Comparison of ENCODE assay signal across 8 cellular contexts in genomic region chr15:77659350-77660321, GRCh38. TPM values are rescaled to one million over a fixed set of nuclear protein-coding genes. Genes with fewer than 3 reads are reported as not detected.
DNase-seq lines count a peak whose midpoint lies in the region; ATAC-seq and TF ChIP-seq lines count a peak whose summit lies in the region.

No MANE protein-coding gene starts in this region.

- TF ChIP-seq CTCF in LNCAP (IDR thresholded peaks at IDR 0.05), result peak; percentile 62
- TF ChIP-seq CTCF in foreskin fibroblast (IDR thresholded peaks at IDR 0.05; ENCODE audit: low read depth, low read length), result peak; percentile 27
- TF ChIP-seq CTCF in spleen (IDR thresholded peaks at IDR 0.05 in 8 of 11, conservative IDR thresholded peaks at IDR 0.05 in 3 of 11), result peak in 8 of 11 experiments; percentile 15 to 69 (median 51)

- ATAC-seq in natural killer cell treated with Interleukin-12 subunit alpha and Interleukin-12 subunit beta and Interleukin-15 and Interleukin-18, amount 100 ng/mL, for 72 hours, result no peak

- 52 to 64% (median 56%) methylated on average over 10 to 12 of the region's 12 CpGs for WGBS in spleen, 5 donors

- intact Hi-C loops in activated CD4-positive, alpha-beta T cell treated with anti-CD3 and anti-CD28 coated beads, Interleukin-2, amount 10 ng/mL, durations not matched to agents 24 days and 14 days (cut with micrococcal nuclease), result loop anchor here (10.0 kb wide), 1 partner anchor 65 kb away; no protein-coding TSS in a partner anchor
- intact Hi-C loops in spleen (cut with DNase I; ENCODE audit: low total_unique reads), result no loop called here

- no peaks in the 10 kb centered on the region for H3K4me1 Mint-ChIP-seq in activated CD4-positive, alpha-beta T cell treated with anti-CD3 and anti-CD28 coated beads, Interleukin-2, amount 10 ng/mL, durations not matched to agents 24 days and 14 days
- H3K4me1 Mint-ChIP-seq in natural killer cell treated with Interleukin-12 subunit alpha and Interleukin-12 subunit beta and Interleukin-15 and Interleukin-18, amount 100 ng/mL, for 72 hours (ENCODE audit: low read depth in 2 of 2), result no peaks in the 10 kb centered on the region

- DNase-seq in activated CD4-positive, alpha-beta T cell treated with anti-CD3 and anti-CD28 coated beads, Interleukin-2, amount 10 ng/mL, durations not matched to agents 24 days and 14 days, result peak; percentile 62
- DNase-seq in activated CD4-positive, alpha-beta T cell treated with anti-CD3 and anti-CD28 coated beads for 4 hours, result no peak
- DNase-seq in SKM-1 treated with dmso at 0.1 percent for 144 hours (lab: John Stamatoyannopoulos, UW; ENCODE audit: unreplicated experiment) (peak; percentile 31), foreskin fibroblast (peak; percentile 6 to 46), spleen (no peak), ureter (ENCODE audit: low spot score) (no peak)
- no peak for DNase-seq in natural killer cell treated with Interleukin-12 subunit alpha and Interleukin-12 subunit beta and Interleukin-15 and Interleukin-18, amount 100 ng/mL, for 72 hours (ENCODE audit: low spot score)

- H3K36me3 Mint-ChIP-seq in activated CD4-positive, alpha-beta T cell treated with anti-CD3 and anti-CD28 coated beads, Interleukin-2, amount 10 ng/mL, durations not matched to agents 24 days and 14 days (ENCODE audit: low read depth), result no peaks in the 10 kb centered on the region
- no peaks in the 10 kb centered on the region for H3K36me3 Mint-ChIP-seq in natural killer cell treated with Interleukin-12 subunit alpha and Interleukin-12 subunit beta and Interleukin-15 and Interleukin-18, amount 100 ng/mL, for 72 hours

- no peak overlapping the region for H3K4me3 ChIP-seq in foreskin fibroblast (ENCODE audit: low read depth in 1 of 2, low read length in 2 of 2)
- peak overlapping the region in 1 of 8 donors; percentile 24 for H3K4me3 ChIP-seq in spleen

- no peak overlapping the region for H3K27ac ChIP-seq in spleen

- peaks cover 0 to 7% (median 2%) of the 10 kb centered on the region in 6 donors for H3K4me1 ChIP-seq in spleen

- H3K27ac Mint-ChIP-seq in activated CD4-positive, alpha-beta T cell treated with anti-CD3 and anti-CD28 coated beads, Interleukin-2, amount 10 ng/mL, durations not matched to agents 24 days and 14 days, result no peak overlapping the region
- H3K27ac Mint-ChIP-seq in natural killer cell treated with Interleukin-12 subunit alpha and Interleukin-12 subunit beta and Interleukin-15 and Interleukin-18, amount 100 ng/mL, for 72 hours, result no peak overlapping the region

- H3K36me3 ChIP-seq in spleen, result no peaks in the 10 kb centered on the region

- no peak overlapping the region for H3K4me3 Mint-ChIP-seq in activated CD4-positive, alpha-beta T cell treated with anti-CD3 and anti-CD28 coated beads, Interleukin-2, amount 10 ng/mL, durations not matched to agents 24 days and 14 days
- H3K4me3 Mint-ChIP-seq in natural killer cell treated with Interleukin-12 subunit alpha and Interleukin-12 subunit beta and Interleukin-15 and Interleukin-18, amount 100 ng/mL, for 72 hours, result no peak overlapping the region

- peaks cover 0 to under 1% (median 0%) of the 10 kb centered on the region in 8 donors for H3K9me3 ChIP-seq in spleen

- peaks cover 0 to 62% (median 6%) of the 10 kb centered on the region in 7 donors for H3K27me3 ChIP-seq in spleen (replicated peaks in 1 of 7)

- TF ChIP-seq POLR2A in spleen (IDR thresholded peaks at IDR 0.05), result no peak

- no peaks in the 10 kb centered on the region for H3K9me3 Mint-ChIP-seq in activated CD4-positive, alpha-beta T cell treated with anti-CD3 and anti-CD28 coated beads, Interleukin-2, amount 10 ng/mL, durations not matched to agents 24 days and 14 days
- no peaks in the 10 kb centered on the region for H3K9me3 Mint-ChIP-seq in natural killer cell treated with Interleukin-12 subunit alpha and Interleukin-12 subunit beta and Interleukin-15 and Interleukin-18, amount 100 ng/mL, for 72 hours

- H3K27me3 Mint-ChIP-seq in activated CD4-positive, alpha-beta T cell treated with anti-CD3 and anti-CD28 coated beads, Interleukin-2, amount 10 ng/mL, durations not matched to agents 24 days and 14 days, result peaks cover 5% of the 10 kb centered on the region
- peaks cover 10 to 12% of the 10 kb centered on the region in 2 donors for H3K27me3 Mint-ChIP-seq in natural killer cell treated with Interleukin-12 subunit alpha and Interleukin-12 subunit beta and Interleukin-15 and Interleukin-18, amount 100 ng/mL, for 72 hours

RNA-seq across cellular contexts. Expression of gene LINGO1, which starts 26.9 kb away (rescaled TPM):
- total RNA-seq in activated CD4-positive, alpha-beta T cell treated with anti-CD3 and anti-CD28 coated beads, Interleukin-2, amount 10 ng/mL, durations not matched to agents 24 days and 14 days, result not detected in 2 replicates
- total RNA-seq in spleen, result 1 to 10 TPM; 1.6 to 7.3 (median 3.8) TPM
- 1 to 10 TPM in 1 of 3 donors, under 1 TPM in 2; 0.46 to 1.2 (median 0.93) TPM for polyA plus RNA-seq in spleen
- total RNA-seq in natural killer cell treated with Interleukin-12 subunit alpha and Interleukin-12 subunit beta and Interleukin-15 and Interleukin-18, amount 100 ng/mL, for 72 hours, result not detected
- total RNA-seq in ureter, result 1.7 TPM

Comparison
In these comparisons a context has a peak if more than half of its experiments do, and no peak if none do; other contexts are left out.
1. DNase-seq: peak in activated CD4-positive, alpha-beta T cell treated with anti-CD3 and anti-CD28 coated beads, Interleukin-2, amount 10 ng/mL, durations not matched to agents 24 days and 14 days (single experiment), SKM-1 treated with dmso at 0.1 percent for 144 hours (single experiment) and foreskin fibroblast (2 of 2); none in activated CD4-positive, alpha-beta T cell treated with anti-CD3 and anti-CD28 coated beads for 4 hours (0 of 2), spleen (single experiment), natural killer cell treated with Interleukin-12 subunit alpha and Interleukin-12 subunit beta and Interleukin-15 and Interleukin-18, amount 100 ng/mL, for 72 hours (single experiment) and ureter (single experiment).
2. Peak in every context shown above with its lines, with median percentiles within 50 percentile points of each other: CTCF ChIP-seq.